In the genomic region with DNA sequence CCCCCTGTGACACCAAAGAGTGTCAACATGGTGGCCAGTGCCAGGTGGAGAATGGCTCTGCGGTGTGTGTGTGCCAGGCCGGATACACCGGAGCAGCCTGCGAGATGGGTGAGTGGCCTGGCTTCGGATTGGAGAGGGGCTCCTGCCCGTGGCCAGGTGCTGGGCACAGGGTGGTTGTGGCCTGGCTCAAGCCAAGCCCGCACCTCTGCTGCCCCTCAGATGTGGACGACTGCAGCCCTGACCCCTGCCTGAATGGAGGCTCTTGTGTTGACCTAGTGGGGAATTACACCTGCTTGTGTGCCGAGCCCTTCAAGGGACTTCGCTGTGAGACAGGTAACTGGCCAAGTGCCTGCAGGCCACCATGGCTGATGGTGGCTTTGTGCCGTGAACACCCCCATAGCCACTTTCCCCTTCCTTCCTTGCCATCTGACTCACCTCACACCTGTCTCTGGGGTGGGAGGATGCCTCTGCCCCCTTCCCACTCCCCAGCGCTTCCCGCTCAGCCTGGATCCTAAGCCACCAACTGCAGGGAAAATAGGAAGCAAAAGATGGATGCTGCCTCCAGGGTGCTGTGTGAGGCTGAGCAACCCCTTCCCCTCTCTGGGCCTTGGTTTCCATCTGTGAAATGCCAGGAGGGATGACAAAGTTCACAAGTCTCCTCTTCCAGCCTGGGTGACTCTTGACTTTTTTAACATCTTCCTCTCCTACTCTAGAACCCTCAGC, we compare ENCODE assay signal across 1 cellular context.
TF ChIP-seq lines count a peak whose summit lies in the region.

No MANE protein-coding gene starts in this region.

TF ChIP-seq in IMR-90, 13 proteins besides CTCF, POLR2A, EP300 and RAD21:
- no peak for TF ChIP-seq CHD1 (IDR thresholded peaks at IDR 0.05; ENCODE audit: low read depth, low read length)
- no peak for TF ChIP-seq USF2 (IDR thresholded peaks at IDR 0.05; ENCODE audit: low read depth, low read length)
- TF ChIP-seq RFX5 (IDR thresholded peaks at IDR 0.05; ENCODE audit: low read depth, low read length) = no peak
- TF ChIP-seq BHLHE40 (IDR thresholded peaks at IDR 0.05; ENCODE audit: low read depth, low read length) = no peak
- TF ChIP-seq NFE2L2 (IDR thresholded peaks at IDR 0.05; ENCODE audit: low read depth, low read length) = no peak
- no peak for TF ChIP-seq FOS (IDR thresholded peaks at IDR 0.05; ENCODE audit: low read depth, low read length)
- no peak for TF ChIP-seq SMC3 (IDR thresholded peaks at IDR 0.05; ENCODE audit: low read depth, low read length)
- TF ChIP-seq, protein P1, sequence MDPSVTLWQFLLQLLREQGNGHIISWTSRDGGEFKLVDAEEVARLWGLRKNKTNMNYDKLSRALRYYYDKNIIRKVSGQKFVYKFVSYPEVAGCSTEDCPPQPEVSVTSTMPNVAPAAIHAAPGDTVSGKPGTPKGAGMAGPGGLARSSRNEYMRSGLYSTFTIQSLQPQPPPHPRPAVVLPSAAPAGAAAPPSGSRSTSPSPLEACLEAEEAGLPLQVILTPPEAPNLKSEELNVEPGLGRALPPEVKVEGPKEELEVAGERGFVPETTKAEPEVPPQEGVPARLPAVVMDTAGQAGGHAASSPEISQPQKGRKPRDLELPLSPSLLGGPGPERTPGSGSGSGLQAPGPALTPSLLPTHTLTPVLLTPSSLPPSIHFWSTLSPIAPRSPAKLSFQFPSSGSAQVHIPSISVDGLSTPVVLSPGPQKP (IDR thresholded peaks at IDR 0.05; ENCODE audit: borderline replicate concordance, low read depth, low read length) = no peak
- no peak for TF ChIP-seq CEBPB (IDR thresholded peaks at IDR 0.05; ENCODE audit: low read depth, low read length)
- TF ChIP-seq MAFK (IDR thresholded peaks at IDR 0.05; ENCODE audit: low read depth, low read length) = no peak
- no peak for TF ChIP-seq RCOR1 (IDR thresholded peaks at IDR 0.05; ENCODE audit: insufficient replicate concordance, low read length)
- no peak for TF ChIP-seq MAZ (IDR thresholded peaks at IDR 0.05; ENCODE audit: borderline replicate concordance, low read depth, low read length)
- TF ChIP-seq MXI1 (IDR thresholded peaks at IDR 0.05; ENCODE audit: borderline replicate concordance, low read depth, low read length) = no peak
